ENCODE assay signal across 25 cellular contexts in genomic region chr11:69863544-69864200, GRCh38. TPM values are rescaled to one million over a fixed set of nuclear protein-coding genes. Genes with fewer than 3 reads are reported as not detected.
"Had no signal": no experiment of that assay in that cellular context is flagged by ENCODE, and none has a peak within 500 bp of the region (broad histone marks: within the 10 kb centered on the region; RNA-seq: fewer than 3 reads in every experiment).

No MANE protein-coding gene starts in this region.

- H3K4me3 Mint-ChIP-seq: naive thymus-derived CD4-positive, alpha-beta T cell; stimulated activated effector memory CD8-positive, alpha-beta T cell treated with anti-CD3 and anti-CD28 coated beads, Interleukin-12 subunit alpha, Interleukin-12 subunit beta, amount 100 ng/mL, for 72 hours; stimulated activated naive CD8-positive, alpha-beta T cell treated with anti-CD3 and anti-CD28 coated beads, Interleukin-15, amount 100 ng/mL, for 72 hours had no signal

- H3K27ac Mint-ChIP-seq: naive thymus-derived CD4-positive, alpha-beta T cell; stimulated activated effector memory CD8-positive, alpha-beta T cell treated with anti-CD3 and anti-CD28 coated beads, Interleukin-12 subunit alpha, Interleukin-12 subunit beta, amount 100 ng/mL, for 72 hours had no signal

- DNase-seq: colonic mucosa; effector CD4-positive, alpha-beta T cell; foreskin melanocyte; heart left ventricle; hippocampal formation; left ventricle myocardium inferior; mesendoderm; naive thymus-derived CD4-positive, alpha-beta T cell; nucleus accumbens; pancreas; right lobe of liver; stimulated activated CD4-positive, alpha-beta T cell treated with anti-CD3 and anti-CD28 coated beads, Interleukin-4, amount 100 ng/mL, for 1 hour; stimulated activated CD8-positive, alpha-beta memory T cell treated with anti-CD3 and anti-CD28 coated beads, Interleukin-4, amount 100 ng/mL, for 48 hours; stimulated activated naive CD8-positive, alpha-beta T cell treated with anti-CD3 and anti-CD28 coated beads, Interleukin-15, amount 100 ng/mL, for 72 hours; testis; upper lobe of right lung had no signal

- H3K27ac ChIP-seq: colonic mucosa, heart left ventricle, left ventricle myocardium inferior, pancreas, prostate gland, right lobe of liver, testis, tibial nerve, upper lobe of right lung, vagina had no signal

- H3K36me3 Mint-ChIP-seq: naive thymus-derived CD4-positive, alpha-beta T cell; stimulated activated effector memory CD8-positive, alpha-beta T cell treated with anti-CD3 and anti-CD28 coated beads, Interleukin-12 subunit alpha, Interleukin-12 subunit beta, amount 100 ng/mL, for 72 hours had no signal

- H3K9me3 Mint-ChIP-seq: stimulated activated effector memory CD8-positive, alpha-beta T cell treated with anti-CD3 and anti-CD28 coated beads, Interleukin-12 subunit alpha, Interleukin-12 subunit beta, amount 100 ng/mL, for 72 hours; stimulated activated naive CD8-positive, alpha-beta T cell treated with anti-CD3 and anti-CD28 coated beads, Interleukin-15, amount 100 ng/mL, for 72 hours had no signal

- H3K4me1 Mint-ChIP-seq: naive thymus-derived CD4-positive, alpha-beta T cell; stimulated activated effector memory CD8-positive, alpha-beta T cell treated with anti-CD3 and anti-CD28 coated beads, Interleukin-12 subunit alpha, Interleukin-12 subunit beta, amount 100 ng/mL, for 72 hours; stimulated activated naive CD8-positive, alpha-beta T cell treated with anti-CD3 and anti-CD28 coated beads, Interleukin-15, amount 100 ng/mL, for 72 hours had no signal

- ATAC-seq: heart left ventricle; naive thymus-derived CD4-positive, alpha-beta T cell; pancreas; right lobe of liver; stimulated activated effector memory CD8-positive, alpha-beta T cell treated with anti-CD3 and anti-CD28 coated beads, Interleukin-12 subunit alpha, Interleukin-12 subunit beta, amount 100 ng/mL, for 72 hours; stimulated activated naive CD8-positive, alpha-beta T cell treated with anti-CD3 and anti-CD28 coated beads, Interleukin-15, amount 100 ng/mL, for 72 hours; upper lobe of right lung had no signal

- H3K27me3 ChIP-seq: colonic mucosa, pancreas, right lobe of liver, testis, vagina had no signal

- H3K4me1 ChIP-seq: colonic mucosa, heart left ventricle, left ventricle myocardium inferior, pancreas, prostate gland, testis, tibial nerve, upper lobe of right lung, vagina had no signal

- H3K36me3 ChIP-seq: colonic mucosa, heart left ventricle, left ventricle myocardium inferior, pancreas, prostate gland, right lobe of liver, tibial nerve, upper lobe of right lung, vagina had no signal

- H3K4me3 ChIP-seq: colonic mucosa, heart left ventricle, left ventricle myocardium inferior, pancreas, prostate gland, right lobe of liver, testis, tibial nerve, upper lobe of right lung, vagina had no signal

- H3K9me3 ChIP-seq: colonic mucosa, heart left ventricle, left ventricle myocardium inferior, pancreas, prostate gland, right lobe of liver, testis, tibial nerve, upper lobe of right lung, vagina had no signal

RNA-seq across cellular contexts. Expression of gene FGF3, which starts 44.5 kb away (rescaled TPM):
- total RNA-seq: colonic mucosa; dermis microvascular lymphatic vessel endothelial cell; heart left ventricle; left ventricle myocardium inferior; lung microvascular endothelial cell; mononuclear cell; naive thymus-derived CD4-positive, alpha-beta T cell; pancreas; prostate gland; renal cortical epithelial cell; right lobe of liver; subcutaneous adipose tissue; tibial nerve; upper lobe of right lung; vagina had no signal
